In the genomic region with DNA sequence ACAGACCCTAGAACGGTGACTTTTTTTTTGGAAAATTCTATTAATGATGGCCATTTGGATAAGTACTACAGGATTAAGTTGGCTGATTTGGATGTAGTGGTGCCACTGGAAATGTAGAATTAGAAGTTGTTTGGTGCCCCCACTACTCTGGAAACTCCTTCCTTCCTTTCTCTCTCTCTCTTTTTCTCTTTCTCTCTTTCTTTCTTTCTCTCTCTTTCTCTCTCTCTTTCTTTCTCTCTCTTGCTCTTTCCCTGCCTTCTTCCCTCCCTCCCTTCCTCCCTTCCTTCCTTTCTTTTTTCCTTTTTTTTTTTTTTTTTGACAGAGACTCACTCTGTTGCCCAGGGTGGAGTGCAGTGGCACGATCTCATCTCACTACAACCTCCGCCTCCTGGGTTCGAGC, we compare ENCODE assay signal across 24 cellular contexts. TPM values are rescaled to one million over a fixed set of nuclear protein-coding genes. Genes with fewer than 3 reads are reported as not detected.
A peak's percentile ranks its signal among the peaks of the same experiment; 100 is the strongest.
DNase-seq lines count a peak whose midpoint lies in the region; ATAC-seq and TF ChIP-seq lines count a peak whose summit lies in the region.
"Had no signal": no experiment of that assay in that cellular context is flagged by ENCODE, and none has a peak within 500 bp of the region (broad histone marks: within the 10 kb centered on the region; RNA-seq: fewer than 3 reads in every experiment).

No MANE protein-coding gene starts in this region.

- no peaks in the 10 kb centered on the region for H3K27me3 Mint-ChIP-seq in activated naive CD4-positive, alpha-beta T cell treated with anti-CD3 and anti-CD28 coated beads, Interleukin-2, amount 50 U/mL, for 24 hours
- H3K27me3 Mint-ChIP-seq in activated naive CD4-positive, alpha-beta T cell treated with anti-CD3 and anti-CD28 coated beads for 36 hours (ENCODE audit: low read depth) = no peaks in the 10 kb centered on the region
- no peaks in the 10 kb centered on the region for H3K27me3 Mint-ChIP-seq in activated naive CD8-positive, alpha-beta T cell treated with anti-CD3 and anti-CD28 coated beads, Interleukin-2, amount 50 U/mL, for 24 hours
- H3K27me3 Mint-ChIP-seq in neural crest cell (ENCODE audit: low read depth) (peaks cover 1% of the 10 kb centered on the region), HFFc6 (ENCODE audit: insufficient read depth) (peaks cover 2% of the 10 kb centered on the region; the same call in 1 of the 2 replicates)
- H3K27me3 Mint-ChIP-seq: B cell had no signal

- CTCF ChIA-PET in activated naive CD4-positive, alpha-beta T cell treated with anti-CD3 and anti-CD28 coated beads for 36 hours (lab: Charles Lee) = no interaction called here

- H2AFZ ChIP-seq in Loucy (ENCODE audit: low read length) = no peak overlapping the region

- H3K27ac Mint-ChIP-seq in activated naive CD4-positive, alpha-beta T cell treated with anti-CD3 and anti-CD28 coated beads, Interleukin-2, amount 50 U/mL, for 24 hours = peak overlapping the region; percentile 71
- H3K27ac Mint-ChIP-seq in activated naive CD4-positive, alpha-beta T cell treated with anti-CD3 and anti-CD28 coated beads for 36 hours = no peak overlapping the region
- peak overlapping the region; percentile 32 for H3K27ac Mint-ChIP-seq in activated naive CD8-positive, alpha-beta T cell treated with anti-CD3 and anti-CD28 coated beads, Interleukin-2, amount 50 U/mL, for 24 hours
- H3K27ac Mint-ChIP-seq in neural crest cell (ENCODE audit: unreplicated experiment) (no peak overlapping the region), HFFc6 (no peak overlapping the region)
- H3K27ac Mint-ChIP-seq: B cell had no signal

- no peaks in the 10 kb centered on the region for H3K27me3 ChIP-seq in Loucy (ENCODE audit: insufficient read depth, low read length, poor library complexity, severe bottlenecking)
- H3K27me3 ChIP-seq: Peyer's patch had no signal

- H3K4me3 ChIP-seq in Loucy (ENCODE audit: low read length, poor library complexity, severe bottlenecking) = peak overlapping the region; percentile 95
- H3K4me3 ChIP-seq: A549, Peyer's patch had no signal

- H3K9me2 ChIP-seq in Loucy (replicated peaks; ENCODE audit: low read depth, low read length) = no peaks in the 10 kb centered on the region

- intact Hi-C loops in activated naive CD4-positive, alpha-beta T cell treated with anti-CD3 and anti-CD28 coated beads for 36 hours (cut with micrococcal nuclease) = loop anchor here (5.0 to 10.0 kb wide), 3 partner anchors 161 to 1193 kb away; a partner anchor contains a TSS

- peaks cover 59% of the 10 kb centered on the region for H3K4me1 Mint-ChIP-seq in activated naive CD4-positive, alpha-beta T cell treated with anti-CD3 and anti-CD28 coated beads, Interleukin-2, amount 50 U/mL, for 24 hours
- peaks cover 64% of the 10 kb centered on the region for H3K4me1 Mint-ChIP-seq in activated naive CD4-positive, alpha-beta T cell treated with anti-CD3 and anti-CD28 coated beads for 36 hours (ENCODE audit: low read depth)
- H3K4me1 Mint-ChIP-seq in activated naive CD8-positive, alpha-beta T cell treated with anti-CD3 and anti-CD28 coated beads, Interleukin-2, amount 50 U/mL, for 24 hours = peaks cover 65% of the 10 kb centered on the region
- H3K4me1 Mint-ChIP-seq in neural crest cell (peaks cover 39% of the 10 kb centered on the region), HFFc6 (ENCODE audit: low read depth) (peaks cover 44% of the 10 kb centered on the region)

- DNase-seq in activated naive CD4-positive, alpha-beta T cell treated with anti-CD3 and anti-CD28 coated beads for 36 hours = no peak
- DNase-seq in activated naive CD8-positive, alpha-beta T cell treated with anti-CD3 and anti-CD28 coated beads, Interleukin-2, amount 50 U/mL, for 24 hours = no peak
- DNase-seq in neural crest cell (ENCODE audit: low read depth, low spot score) = no peak
- DNase-seq in HFFc6 = no peak
- DNase-seq: MV-4-11, NCI-H1105 treated with DMSO at 0.1 percent for 48 hours, NCI-H2029 treated with DMSO at 0.1 percent for 48 hours, NCI-H2171, NCI-H345, NCI-H524, NCI-H774, Peyer's patch had no signal

- H3K9me3 Mint-ChIP-seq in activated naive CD4-positive, alpha-beta T cell treated with anti-CD3 and anti-CD28 coated beads, Interleukin-2, amount 50 U/mL, for 24 hours = no peaks in the 10 kb centered on the region
- no peaks in the 10 kb centered on the region for H3K9me3 Mint-ChIP-seq in activated naive CD4-positive, alpha-beta T cell treated with anti-CD3 and anti-CD28 coated beads for 36 hours
- no peaks in the 10 kb centered on the region for H3K9me3 Mint-ChIP-seq in activated naive CD8-positive, alpha-beta T cell treated with anti-CD3 and anti-CD28 coated beads, Interleukin-2, amount 50 U/mL, for 24 hours
- H3K9me3 Mint-ChIP-seq in neural crest cell (no peaks in the 10 kb centered on the region), HFFc6 (no peaks in the 10 kb centered on the region)
- H3K9me3 Mint-ChIP-seq: CD14-positive monocyte had no signal

- peaks cover 50% of the 10 kb centered on the region for H3K4me1 ChIP-seq in Loucy (ENCODE audit: insufficient read depth, low read length, poor library complexity, severe bottlenecking)

- H3K36me3 ChIP-seq in Loucy (ENCODE audit: insufficient read depth, low read length) = peaks cover 30% of the 10 kb centered on the region

- H3K9ac ChIP-seq in Loucy (ENCODE audit: low read depth, low read length, poor library complexity, severe bottlenecking) = no peak overlapping the region
- H3K9ac ChIP-seq: KMS-11 had no signal

- H3K36me3 Mint-ChIP-seq in activated naive CD4-positive, alpha-beta T cell treated with anti-CD3 and anti-CD28 coated beads, Interleukin-2, amount 50 U/mL, for 24 hours = peaks cover 39% of the 10 kb centered on the region
- H3K36me3 Mint-ChIP-seq in activated naive CD4-positive, alpha-beta T cell treated with anti-CD3 and anti-CD28 coated beads for 36 hours (ENCODE audit: low read depth) = peaks cover 47% of the 10 kb centered on the region
- H3K36me3 Mint-ChIP-seq in activated naive CD8-positive, alpha-beta T cell treated with anti-CD3 and anti-CD28 coated beads, Interleukin-2, amount 50 U/mL, for 24 hours (ENCODE audit: low read depth) = peaks cover 58% of the 10 kb centered on the region
- peaks cover 8% of the 10 kb centered on the region for H3K36me3 Mint-ChIP-seq in neural crest cell (ENCODE audit: low read depth)
- peaks cover 40% of the 10 kb centered on the region for H3K36me3 Mint-ChIP-seq in HFFc6 (ENCODE audit: low read depth)

- peak overlapping the region; percentile 94 for H3K4me3 Mint-ChIP-seq in activated naive CD4-positive, alpha-beta T cell treated with anti-CD3 and anti-CD28 coated beads, Interleukin-2, amount 50 U/mL, for 24 hours
- no peak overlapping the region for H3K4me3 Mint-ChIP-seq in activated naive CD4-positive, alpha-beta T cell treated with anti-CD3 and anti-CD28 coated beads for 36 hours
- H3K4me3 Mint-ChIP-seq in activated naive CD8-positive, alpha-beta T cell treated with anti-CD3 and anti-CD28 coated beads, Interleukin-2, amount 50 U/mL, for 24 hours = peak overlapping the region; percentile 22
- H3K4me3 Mint-ChIP-seq in neural crest cell = peak overlapping the region; percentile 66
- no peak overlapping the region for H3K4me3 Mint-ChIP-seq in HFFc6
- H3K4me3 Mint-ChIP-seq: B cell, CD14-positive monocyte had no signal

- peaks cover 63% of the 10 kb centered on the region for H3K79me2 ChIP-seq in Loucy (ENCODE audit: insufficient read depth, low read length)

- H3F3A ChIP-seq in Loucy (ENCODE audit: low read depth) = no peaks in the 10 kb centered on the region

- peaks cover 37% of the 10 kb centered on the region for H4K20me1 ChIP-seq in Loucy (ENCODE audit: insufficient read depth, low read length, poor library complexity, severe bottlenecking)

- H3K9me3 ChIP-seq in Loucy (ENCODE audit: insufficient read depth, low read depth, low read length) = no peaks in the 10 kb centered on the region
- H3K9me3 ChIP-seq: A549, Peyer's patch had no signal

- no peak for TF ChIP-seq CTCF in Loucy (conservative IDR thresholded peaks at IDR 0.05; ENCODE audit: low read length)
- TF ChIP-seq CTCF in neural crest cell (conservative IDR thresholded peaks at IDR 0.05) = no peak
- no peak for TF ChIP-seq CTCF in HFFc6 (IDR thresholded peaks at IDR 0.05)

- peak overlapping the region; percentile 80 for H3K4me2 ChIP-seq in Loucy (ENCODE audit: low read depth, low read length, poor library complexity, severe bottlenecking)

- ATAC-seq in activated naive CD8-positive, alpha-beta T cell treated with anti-CD3 and anti-CD28 coated beads, Interleukin-2, amount 50 U/mL, for 24 hours = no peak
- ATAC-seq in HG03571 (IDR thresholded peaks at IDR 0.05; ENCODE audit: unreplicated experiment) (no peak), HG02642 (IDR thresholded peaks at IDR 0.05; ENCODE audit: poor library complexity, unreplicated experiment) (no peak)
- ATAC-seq: A549, HCT116 had no signal

RNA-seq across cellular contexts. Expression of a gene that starts 2.7 kb away (rescaled TPM):
- 10 to 100 TPM; 18.9 to 24.4 TPM for total RNA-seq in activated naive CD4-positive, alpha-beta T cell treated with anti-CD3 and anti-CD28 coated beads for 36 hours
- total RNA-seq in neural crest cell = 25.0 and 28.3 TPM in 2 replicates
- total RNA-seq in HFFc6 (2021; fragmentation: NEBNext Ultra II Directional; extraction: Animal tissue kit (Norgen Biotek cat#: 25700)) = 10 to 100 TPM; 20.1 to 26.8 (median 24.8) TPM

RNA-seq across cellular contexts. Expression of a gene that starts 9.5 kb away (rescaled TPM):
- total RNA-seq in activated naive CD4-positive, alpha-beta T cell treated with anti-CD3 and anti-CD28 coated beads for 36 hours = not detected
- total RNA-seq in neural crest cell = 0.16 TPM in 1 of 2 replicates, not detected in the other
- total RNA-seq in HFFc6 (2021; fragmentation: NEBNext Ultra II Directional; extraction: Animal tissue kit (Norgen Biotek cat#: 25700)) = not detected
- total RNA-seq: H1, HT1080, M059J, Peyer's patch had no signal

RNA-seq across cellular contexts. Expression of a gene that starts 16.5 kb away (rescaled TPM):
- not detected for total RNA-seq in activated naive CD4-positive, alpha-beta T cell treated with anti-CD3 and anti-CD28 coated beads for 36 hours
- not detected in 2 replicates for total RNA-seq in neural crest cell
- not detected for total RNA-seq in HFFc6 (2021; fragmentation: NEBNext Ultra II Directional; extraction: Animal tissue kit (Norgen Biotek cat#: 25700))
- total RNA-seq: B cell, H1 had no signal

RNA-seq across cellular contexts. Expression of a gene that starts 29.6 kb away (rescaled TPM):
- under 1 TPM in 1 of 2 experiments, not detected in 1; 0.05 TPM for total RNA-seq in activated naive CD4-positive, alpha-beta T cell treated with anti-CD3 and anti-CD28 coated beads for 36 hours
- total RNA-seq in neural crest cell = 0.14 and 0.19 TPM in 2 replicates
- under 1 TPM in 1 of 6 experiments, not detected in 5; 0.05 TPM for total RNA-seq in HFFc6 (2021; fragmentation: NEBNext Ultra II Directional; extraction: Animal tissue kit (Norgen Biotek cat#: 25700))
- total RNA-seq: H1, HT1080, M059J had no signal

Comparison
In these comparisons a context has a peak if more than half of its experiments do, and no peak if none do; other contexts are left out.
1. H3K27ac Mint-ChIP-seq: peak in activated naive CD4-positive, alpha-beta T cell treated with anti-CD3 and anti-CD28 coated beads, Interleukin-2, amount 50 U/mL, for 24 hours (single experiment) and activated naive CD8-positive, alpha-beta T cell treated with anti-CD3 and anti-CD28 coated beads, Interleukin-2, amount 50 U/mL, for 24 hours (single experiment); none in activated naive CD4-positive, alpha-beta T cell treated with anti-CD3 and anti-CD28 coated beads for 36 hours (single experiment), neural crest cell (single experiment) and HFFc6 (single experiment).
2. H3K4me3 Mint-ChIP-seq: peak in activated naive CD4-positive, alpha-beta T cell treated with anti-CD3 and anti-CD28 coated beads, Interleukin-2, amount 50 U/mL, for 24 hours (single experiment), activated naive CD8-positive, alpha-beta T cell treated with anti-CD3 and anti-CD28 coated beads, Interleukin-2, amount 50 U/mL, for 24 hours (single experiment) and neural crest cell (single experiment); none in activated naive CD4-positive, alpha-beta T cell treated with anti-CD3 and anti-CD28 coated beads for 36 hours (single experiment) and HFFc6 (single experiment).